In genomic region chr6:26026833-26027490, GRCh38 we compare ENCODE assay signal across 8 cellular contexts.
A peak's percentile ranks its signal among the peaks of the same experiment; 100 is the strongest.
DNase-seq lines count a peak whose midpoint lies in the region; ATAC-seq, FAIRE-seq and TF ChIP-seq lines count a peak whose summit lies in the region.

No MANE protein-coding gene starts in this region.

- ATAC-seq in GM19351 (IDR thresholded peaks at IDR 0.05; ENCODE audit: unreplicated experiment) (peak; percentile 46), HG03469 (IDR thresholded peaks at IDR 0.05; ENCODE audit: unreplicated experiment) (peak; percentile 28), HepG2 (peak; percentile 42)

- no peaks in the 10 kb centered on the region for H3K79me2 ChIP-seq in HepG2 (ENCODE audit: insufficient read depth, low read length)

- TF ChIP-seq CTCF in BJ (IDR thresholded peaks at IDR 0.05; ENCODE audit: insufficient read depth, low read depth, low read length), result no peak
- TF ChIP-seq CTCF in coronary artery (IDR thresholded peaks at IDR 0.05), result no peak
- TF ChIP-seq CTCF in HepG2 (CRISPR knock-in tag; IDR thresholded peaks at IDR 0.05), result no peak

- H3K27ac ChIP-seq in coronary artery, result peak overlapping the region; percentile 87 to 96
- H3K27ac ChIP-seq in HepG2 (ENCODE audit: extremely low read length, insufficient read depth, low read length), result peak overlapping the region; percentile 93

- no peaks in the 10 kb centered on the region for H3K9me3 Mint-ChIP-seq in activated CD4-positive, alpha-beta T cell treated with anti-CD3 and anti-CD28 coated beads, Interleukin-2, amount 10 ng/mL, durations not matched to agents 7 days and 5 days

- peak; percentile 87 for FAIRE-seq in HepG2 (lab: Jason Lieb, UNC)

- POLR2A ChIA-PET in BJ (lab: Charles Lee) (interaction anchor here (0.6 to 2.6 kb wide), 11 partner anchors 10 to 1866 kb away, joined by 3 to 21 read pairs (median 6); a partner anchor contains a TSS), HepG2 (lab: Yijun Ruan, JAX) (interaction anchor here (0.9 to 12.3 kb wide), 25 partner anchors 10 to 1866 kb away, joined by 3 to 322 read pairs (median 5); partner anchors contain the start of gene HFE)
- POLR2A ChIA-PET in activated CD4-positive, alpha-beta T cell treated with anti-CD3 and anti-CD28 coated beads, Interleukin-2, amount 10 ng/mL, durations not matched to agents 7 days and 5 days (lab: Charles Lee), result interaction anchor here (0.5 to 11.7 kb wide), 21 partner anchors 10 to 1866 kb away, joined by 3 to 504 read pairs (median 5); a partner anchor contains a TSS

- no peaks in the 10 kb centered on the region for H4K20me1 ChIP-seq in HepG2 (ENCODE audit: insufficient read depth, low read length)

- TSS peak; percentile 55 for BruUV-seq in HepG2 (replicated peaks; lab: Mats Ljungman, UMichigan)

- H3K9me3 ChIP-seq in HepG2 (ENCODE audit: low read length), result no peaks in the 10 kb centered on the region

- TF ChIP-seq EP300 in HepG2 (IDR thresholded peaks at IDR 0.05; ENCODE audit: low read depth in 2 of 2, low read length in 2 of 2) (peak; percentile 26 to 90; a peak in 3 of 4 replicates), HepG2 (CRISPR knock-in tag; IDR thresholded peaks at IDR 0.05; ENCODE audit: borderline replicate concordance) (peak; percentile 92)

- no peak for TF ChIP-seq RAD21 in HepG2 (CRISPR knock-in tag; IDR thresholded peaks at IDR 0.05)

- peak overlapping the region; percentile 88 for H3K4me3 Mint-ChIP-seq in activated CD4-positive, alpha-beta T cell treated with anti-CD3 and anti-CD28 coated beads, Interleukin-2, amount 10 ng/mL, durations not matched to agents 7 days and 5 days

- H3K27ac Mint-ChIP-seq in activated CD4-positive, alpha-beta T cell treated with anti-CD3 and anti-CD28 coated beads, Interleukin-2, amount 10 ng/mL, durations not matched to agents 7 days and 5 days, result peak overlapping the region; percentile 100

- peaks cover 3% of the 10 kb centered on the region for H3K27me3 Mint-ChIP-seq in activated CD4-positive, alpha-beta T cell treated with anti-CD3 and anti-CD28 coated beads, Interleukin-2, amount 10 ng/mL, durations not matched to agents 7 days and 5 days

- in situ Hi-C loops in HepG2 (cut with HindIII; ENCODE audit: extremely low pct_ligation_motif_present, low pct_unique_long_range_greater_than_20kb), result no loop called here

- H3K36me3 Mint-ChIP-seq in activated CD4-positive, alpha-beta T cell treated with anti-CD3 and anti-CD28 coated beads, Interleukin-2, amount 10 ng/mL, durations not matched to agents 7 days and 5 days (ENCODE audit: low read depth), result peaks cover 2% of the 10 kb centered on the region

- no peaks in the 10 kb centered on the region for H3K27me3 ChIP-seq in BJ (ENCODE audit: control insufficient read depth, insufficient read depth, low read length)
- H3K27me3 ChIP-seq in HepG2 (ENCODE audit: control insufficient read depth in 1 of 2, insufficient read depth in 2 of 2, low read length in 2 of 2), result no peaks in the 10 kb centered on the region; a peak in 1 of 5 replicates

- peak; percentile 99 for TF ChIP-seq POLR2A in HepG2 (IDR thresholded peaks at IDR 0.05; ENCODE audit: insufficient read depth in 1 of 2, low read depth in 2 of 2, low read length in 2 of 2)

- DNase-seq in BJ (ENCODE audit: low read depth) (peak; percentile 77), NCI-H69 (lab: John Stamatoyannopoulos, UW) (peak; percentile 99), coronary artery (ENCODE audit: low spot score) (peak; percentile 94), HepG2 (ENCODE audit: low spot score) (peak; percentile 97)
- peak; percentile 98 for DNase-seq in activated CD4-positive, alpha-beta T cell treated with anti-CD3 and anti-CD28 coated beads, Interleukin-2, amount 10 ng/mL, durations not matched to agents 7 days and 5 days
- DNase-seq in stimulated activated CD4-positive, alpha-beta T cell treated with anti-CD3 and anti-CD28 coated beads, Interleukin-4, amount 100 ng/mL, for 4 hours, result peak; percentile 76 to 93

- intact Hi-C loops in HepG2 (cut with micrococcal nuclease; ENCODE audit: unreplicated experiment), result loop anchor here (1.0 to 10.0 kb wide), 6 partner anchors 16 to 508 kb away; partner anchors contain the start of gene HMGN4

- H3K36me3 ChIP-seq in BJ (ENCODE audit: control insufficient read depth, insufficient read depth, low read length), result no peaks in the 10 kb centered on the region
- H3K36me3 ChIP-seq in HepG2 (replicated peaks in 1 of 2; ENCODE audit: control insufficient read depth in 1 of 2, insufficient read depth in 2 of 2, low read length in 2 of 2), result no peaks in the 10 kb centered on the region

- H3K4me1 ChIP-seq in HepG2 (ENCODE audit: insufficient read depth, low read length), result peaks cover 54% of the 10 kb centered on the region

- 2% methylated on average over 31 of the region's 44 CpGs for WGBS in HepG2 (ENCODE audit: low lambda C conversion rate)

- H3K4me1 Mint-ChIP-seq in activated CD4-positive, alpha-beta T cell treated with anti-CD3 and anti-CD28 coated beads, Interleukin-2, amount 10 ng/mL, durations not matched to agents 7 days and 5 days, result peaks cover 91% of the 10 kb centered on the region

- CTCF ChIA-PET in BJ (lab: Yijun Ruan, JAX), result interaction anchor here (0.7 to 2.5 kb wide), 15 partner anchors 10 to 1810 kb away, joined by 3 to 13 read pairs (median 4); a partner anchor contains a TSS
- CTCF ChIA-PET in activated CD4-positive, alpha-beta T cell treated with anti-CD3 and anti-CD28 coated beads, Interleukin-2, amount 10 ng/mL, durations not matched to agents 7 days and 5 days (lab: Charles Lee), result interaction anchor here (0.6 to 11.3 kb wide), 20 partner anchors 9 to 1807 kb away, joined by 3 to 121 read pairs (median 4); a partner anchor contains a TSS
- CTCF ChIA-PET in HepG2 (lab: Yijun Ruan, JAX; ENCODE audit: low intra/inter-chr PET ratio, low total read pairs), result interaction anchor here (1.1 kb wide), 2 partner anchors 36 to 70 kb away, joined by 3 to 4 read pairs; no protein-coding TSS in a partner anchor

- no peak overlapping the region for H2AFZ ChIP-seq in HepG2 (ENCODE audit: low read length)

- peak overlapping the region; percentile 82 for H3K9ac ChIP-seq in HepG2 (ENCODE audit: insufficient read depth, low read depth, low read length)

- H3K4me3 ChIP-seq in BJ (ENCODE audit: low read depth, low read length), result peak overlapping the region; percentile 64
- peak overlapping the region; percentile 76 for H3K4me3 ChIP-seq in coronary artery
- H3K4me3 ChIP-seq in HepG2 (replicated peaks in 1 of 3; ENCODE audit: insufficient read depth in 1 of 3, low read depth in 2 of 3, low read length in 3 of 3), result peak overlapping the region; percentile 59 to 80 (median 71)

- H3K4me2 ChIP-seq in HepG2 (ENCODE audit: low read depth, low read length), result peak overlapping the region; percentile 95

TF ChIP-seq in HepG2, 621 proteins besides CTCF, POLR2A, EP300 and RAD21 (continues in another document):
- TF ChIP-seq ZNF260 (CRISPR knock-in tag; IDR thresholded peaks at IDR 0.05; ENCODE audit: borderline replicate concordance, low read depth) (no peak), TSC22D2 (CRISPR knock-in tag; IDR thresholded peaks at IDR 0.05; ENCODE audit: borderline replicate concordance) (peak; percentile 98), NFYC (CRISPR knock-in tag; IDR thresholded peaks at IDR 0.05) (peak; percentile 78), THAP9 (CRISPR knock-in tag; IDR thresholded peaks at IDR 0.05; ENCODE audit: borderline replicate concordance) (peak; percentile 75), ZMYM3 (CRISPR knock-in tag; IDR thresholded peaks at IDR 0.05) (no peak), ZNF367 (CRISPR knock-in tag; IDR thresholded peaks at IDR 0.05; ENCODE audit: borderline replicate concordance) (peak; percentile 65; the same call in 1 of the 2 replicates), TOE1 (CRISPR knock-in tag; IDR thresholded peaks at IDR 0.05) (peak; percentile 99), ISL2 (CRISPR knock-in tag; IDR thresholded peaks at IDR 0.05) (peak; percentile 83), E2F2 (CRISPR knock-in tag; IDR thresholded peaks at IDR 0.05; ENCODE audit: borderline replicate concordance) (peak; percentile 90; the same call in 1 of the 2 replicates), ZFP90 (CRISPR knock-in tag; IDR thresholded peaks at IDR 0.05; ENCODE audit: borderline replicate concordance) (peak; percentile 86), EEA1 (CRISPR knock-in tag; IDR thresholded peaks at IDR 0.05; ENCODE audit: borderline replicate concordance) (peak; percentile 88; the same call in 1 of the 2 replicates), KDM2A (CRISPR knock-in tag; IDR thresholded peaks at IDR 0.05; ENCODE audit: borderline replicate concordance, low read depth) (peak; percentile 96)
- TF ChIP-seq, protein P1, sequence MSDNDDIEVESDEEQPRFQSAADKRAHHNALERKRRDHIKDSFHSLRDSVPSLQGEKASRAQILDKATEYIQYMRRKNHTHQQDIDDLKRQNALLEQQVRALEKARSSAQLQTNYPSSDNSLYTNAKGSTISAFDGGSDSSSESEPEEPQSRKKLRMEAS (IDR thresholded peaks at IDR 0.05), result peak; percentile 90

Comparison
In these comparisons a context has a peak if more than half of its experiments do, and no peak if none do; other contexts are left out.
1. Peak in every context shown above with its lines: DNase-seq, ATAC-seq, H3K4me3 ChIP-seq and H3K27ac ChIP-seq.